ENCODE assay signal across 8 cellular contexts in genomic region chr10:87092356-87092860, GRCh38. TPM values are rescaled to one million over a fixed set of nuclear protein-coding genes. Genes with fewer than 3 reads are reported as not detected.
A peak's percentile ranks its signal among the peaks of the same experiment; 100 is the strongest.
DNase-seq lines count a peak whose midpoint lies in the region; ATAC-seq and TF ChIP-seq lines count a peak whose summit lies in the region.

No MANE protein-coding gene starts in this region.

- H3K4me3 ChIP-seq in Caco-2 (ENCODE audit: low read depth, low read length) (peak overlapping the region; percentile 96), OCI-LY1 (ENCODE audit: low read depth, low read length, poor library complexity, severe bottlenecking) (peak overlapping the region; percentile 69)
- peak overlapping the region; percentile 48 for H3K4me3 ChIP-seq in effector memory CD4-positive, alpha-beta T cell (ENCODE audit: insufficient read depth, low read depth, low read length, poor library complexity, severe bottlenecking)
- H3K4me3 ChIP-seq in naive thymus-derived CD4-positive, alpha-beta T cell (ENCODE audit: low read length): peak overlapping the region; percentile 70

- H3K27me3 ChIP-seq in Caco-2 (replicated peaks; ENCODE audit: control insufficient read depth, insufficient read depth, low read length) (no peaks in the 10 kb centered on the region), OCI-LY1 (ENCODE audit: insufficient read depth, low read length) (no peaks in the 10 kb centered on the region)
- H3K27me3 ChIP-seq in effector memory CD4-positive, alpha-beta T cell (replicated peaks; ENCODE audit: control insufficient read depth, insufficient read depth, low read length, poor library complexity, severe bottlenecking): no peaks in the 10 kb centered on the region
- no peaks in the 10 kb centered on the region for H3K27me3 ChIP-seq in naive thymus-derived CD4-positive, alpha-beta T cell (ENCODE audit: control insufficient read depth in 2 of 2, insufficient read depth in 2 of 2, low read length in 2 of 2)

- H3K27me3 Mint-ChIP-seq in Caco-2 (ENCODE audit: insufficient read depth, unreplicated experiment): no peaks in the 10 kb centered on the region
- no peaks in the 10 kb centered on the region for H3K27me3 Mint-ChIP-seq in naive thymus-derived CD4-positive, alpha-beta T cell

- no peak for DNase-seq in Caco-2
- DNase-seq in effector memory CD4-positive, alpha-beta T cell: no peak
- peak in 4 of 9 donors; percentile 10 to 28 (median 24) for DNase-seq in naive thymus-derived CD4-positive, alpha-beta T cell
- no peak for DNase-seq in NCI-H510A (lab: John Stamatoyannopoulos, UW)
- DNase-seq in NCI-H1105 (lab: John Stamatoyannopoulos, UW): no peak
- DNase-seq in GDM1 (lab: John Stamatoyannopoulos, UW): no peak

- H3K36me3 Mint-ChIP-seq in Caco-2 (ENCODE audit: insufficient read depth, unreplicated experiment): peaks cover 78% of the 10 kb centered on the region
- H3K36me3 Mint-ChIP-seq in naive thymus-derived CD4-positive, alpha-beta T cell: peaks cover 0 to 14% (median 1%) of the 10 kb centered on the region in 5 donors

- H2AFZ ChIP-seq in OCI-LY1 (ENCODE audit: low read length): no peak overlapping the region

- H3K79me2 ChIP-seq in OCI-LY1 (ENCODE audit: insufficient read depth, low read length): peaks cover 52% of the 10 kb centered on the region

- H3K9me3 Mint-ChIP-seq in Caco-2 (ENCODE audit: unreplicated experiment): no peaks in the 10 kb centered on the region
- H3K9me3 Mint-ChIP-seq in naive thymus-derived CD4-positive, alpha-beta T cell: peaks cover 0 to 2% (median 0%) of the 10 kb centered on the region in 11 donors

- peak overlapping the region; percentile 46 for H3K27ac ChIP-seq in OCI-LY1 (ENCODE audit: low read depth, low read length, poor library complexity, severe bottlenecking)
- peak overlapping the region; percentile 87 for H3K27ac ChIP-seq in effector memory CD4-positive, alpha-beta T cell (ENCODE audit: insufficient read depth, low read length, poor library complexity, severe bottlenecking)
- peak overlapping the region; percentile 85 for H3K27ac ChIP-seq in naive thymus-derived CD4-positive, alpha-beta T cell (ENCODE audit: low read depth, low read length)

- peak overlapping the region; percentile 87 for H3K4me3 Mint-ChIP-seq in Caco-2 (ENCODE audit: unreplicated experiment)
- peak overlapping the region; percentile 83 to 97 (median 94) for H3K4me3 Mint-ChIP-seq in naive thymus-derived CD4-positive, alpha-beta T cell

- H3K9ac ChIP-seq in OCI-LY1 (ENCODE audit: low read length): peak overlapping the region; percentile 78

- H3K9me3 ChIP-seq in Caco-2 (no peaks in the 10 kb centered on the region), OCI-LY1 (ENCODE audit: low read length) (no peaks in the 10 kb centered on the region)
- no peaks in the 10 kb centered on the region for H3K9me3 ChIP-seq in effector memory CD4-positive, alpha-beta T cell (ENCODE audit: control insufficient read depth, low read length)
- no peaks in the 10 kb centered on the region for H3K9me3 ChIP-seq in naive thymus-derived CD4-positive, alpha-beta T cell (ENCODE audit: control insufficient read depth in 2 of 3, low read length in 3 of 3)

- TF ChIP-seq CTCF in Caco-2 (IDR thresholded peaks at IDR 0.05; ENCODE audit: insufficient read depth in 1 of 2, low read depth in 1 of 2, low read length in 1 of 2, severe bottlenecking in 1 of 2, unreplicated experiment in 1 of 2) (no peak), OCI-LY1 (IDR thresholded peaks at IDR 0.05; ENCODE audit: low read length) (no peak)

- intact Hi-C loops in Caco-2 (cut with micrococcal nuclease; ENCODE audit: unreplicated experiment): loop anchor here (2.0 to 10.0 kb wide), 2 partner anchors 52 to 122 kb away; no protein-coding TSS in a partner anchor
- intact Hi-C loops in naive thymus-derived CD4-positive, alpha-beta T cell (cut with micrococcal nuclease): loop anchor here (5.0 to 10.0 kb wide), 3 partner anchors 568 to 772 kb away; partner anchors contain the start of genes KLLN (in 2 of the 2), PTEN (in 2 of the 2) and WAPL (in 1 of the 2)

- H3F3A ChIP-seq in OCI-LY1 (ENCODE audit: insufficient read depth, low read length): no peaks in the 10 kb centered on the region

- H3K27ac Mint-ChIP-seq in Caco-2 (ENCODE audit: unreplicated experiment): peak overlapping the region; percentile 77
- H3K27ac Mint-ChIP-seq in naive thymus-derived CD4-positive, alpha-beta T cell: peak overlapping the region; percentile 88 to 95 (median 93)

- H3K36me3 ChIP-seq in Caco-2 (ENCODE audit: control insufficient read depth, insufficient read depth, low read length) (no peaks in the 10 kb centered on the region; the same call in 1 of the 2 replicates), OCI-LY1 (ENCODE audit: insufficient read depth, low read length) (peaks cover 26% of the 10 kb centered on the region)
- no peaks in the 10 kb centered on the region for H3K36me3 ChIP-seq in effector memory CD4-positive, alpha-beta T cell (ENCODE audit: control insufficient read depth, insufficient read depth, low read length)
- H3K36me3 ChIP-seq in naive thymus-derived CD4-positive, alpha-beta T cell (ENCODE audit: control insufficient read depth in 2 of 3, insufficient read depth in 3 of 3, low read length in 3 of 3): no peaks in the 10 kb centered on the region

- no peaks in the 10 kb centered on the region for H3K9me2 ChIP-seq in OCI-LY1 (ENCODE audit: low read depth, low read length)

- H3K4me2 ChIP-seq in OCI-LY1 (ENCODE audit: low read length): peak overlapping the region; percentile 76

- POLR2A ChIA-PET in Caco-2 (lab: Charles Lee): interaction anchor here (0.5 to 1.1 kb wide), 2 partner anchors 10 to 121 kb away, joined by 3 to 4 read pairs; no protein-coding TSS in a partner anchor
- POLR2A ChIA-PET in naive thymus-derived CD4-positive, alpha-beta T cell (lab: Charles Lee): interaction anchor here (0.9 to 1.8 kb wide), 4 partner anchors 11 to 142 kb away, joined by 3 to 5 read pairs (median 4); partner anchors contain the start of gene ADIRF

- BruUV-seq in Caco-2 (replicated peaks; lab: Mats Ljungman, UMichigan): no TSS peak

- H4K20me1 ChIP-seq in OCI-LY1 (ENCODE audit: insufficient read depth, low read length): no peaks in the 10 kb centered on the region

- peaks cover 24% of the 10 kb centered on the region for H3K4me1 Mint-ChIP-seq in Caco-2 (ENCODE audit: low read depth, unreplicated experiment)
- H3K4me1 Mint-ChIP-seq in naive thymus-derived CD4-positive, alpha-beta T cell: peaks cover 47 to 78% (median 64%) of the 10 kb centered on the region in 7 donors

- CTCF ChIA-PET in Caco-2 (lab: Charles Lee): interaction anchor here (0.8 kb wide), 1 partner anchor 27 kb away, joined by 3 read pairs; no protein-coding TSS in a partner anchor
- CTCF ChIA-PET in naive thymus-derived CD4-positive, alpha-beta T cell (lab: Charles Lee): interaction anchor here (0.6 to 1.5 kb wide), 2 partner anchors 9 to 107 kb away, joined by 4 read pairs; no protein-coding TSS in a partner anchor

- no peak for ATAC-seq in naive thymus-derived CD4-positive, alpha-beta T cell
- ATAC-seq in GM21619 (IDR thresholded peaks at IDR 0.05; ENCODE audit: unreplicated experiment): no peak

- peaks cover 37% of the 10 kb centered on the region for H3K4me1 ChIP-seq in Caco-2
- H3K4me1 ChIP-seq in OCI-LY1 (ENCODE audit: insufficient read depth, low read length, severe bottlenecking): peaks cover 37% of the 10 kb centered on the region
- H3K4me1 ChIP-seq in effector memory CD4-positive, alpha-beta T cell (ENCODE audit: control insufficient read depth, insufficient read depth, low read length, poor library complexity, severe bottlenecking): peaks cover 31% of the 10 kb centered on the region
- H3K4me1 ChIP-seq in naive thymus-derived CD4-positive, alpha-beta T cell (ENCODE audit: control insufficient read depth in 2 of 2, insufficient read depth in 2 of 2, low read length in 2 of 2): peaks cover 12 to 27% of the 10 kb centered on the region in 2 donors

RNA-seq across cellular contexts. Expression of gene GLUD1, which starts 2.2 kb away (rescaled TPM):
- 767 and 787 TPM in 2 replicates for total RNA-seq in Caco-2 (2022)
- 10 to 100 TPM; 70.2 to 98.1 (median 73.2) TPM for total RNA-seq in naive thymus-derived CD4-positive, alpha-beta T cell
- 100 to 1,000 TPM; 111 to 116 TPM for polyA plus RNA-seq in naive thymus-derived CD4-positive, alpha-beta T cell

RNA-seq across cellular contexts. Expression of gene SHLD2, which starts 2.6 kb away (rescaled TPM):
- total RNA-seq in Caco-2 (2022): 49.3 and 51.0 TPM in 2 replicates
- total RNA-seq in naive thymus-derived CD4-positive, alpha-beta T cell: 10 to 100 TPM; 19.3 to 31.4 (median 21.1) TPM
- polyA plus RNA-seq in naive thymus-derived CD4-positive, alpha-beta T cell: 10 to 100 TPM; 14.9 to 17.9 TPM
